Comparison of ENCODE assay signal across 14 cellular contexts in the genomic region with DNA sequence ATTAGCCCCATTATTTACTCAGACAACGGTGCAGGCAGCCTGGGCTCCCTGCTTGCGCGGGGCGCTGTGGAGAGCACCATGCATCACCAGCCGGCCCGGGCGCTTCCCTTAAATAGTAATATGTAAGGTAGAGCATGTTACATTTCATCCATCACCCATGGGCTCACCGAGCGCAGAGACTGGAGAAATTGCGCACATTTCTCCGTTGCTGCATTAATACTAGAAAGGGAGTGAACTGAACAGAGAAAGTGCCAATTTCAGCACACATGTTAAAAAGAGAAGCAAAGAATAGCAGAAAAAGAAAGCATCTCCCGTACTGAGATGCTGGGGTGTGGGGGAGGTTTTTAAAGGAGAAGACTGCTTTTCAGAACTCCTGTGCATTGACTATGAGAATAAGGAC.
A peak's percentile ranks its signal among the peaks of the same experiment; 100 is the strongest.
DNase-seq lines count a peak whose midpoint lies in the region; ATAC-seq, FAIRE-seq and TF ChIP-seq lines count a peak whose summit lies in the region.
"Had no signal": no experiment of that assay in that cellular context is flagged by ENCODE, and none has a peak within 500 bp of the region (broad histone marks: within the 10 kb centered on the region; RNA-seq: fewer than 3 reads in every experiment).

No MANE protein-coding gene starts in this region.

- H3K36me3 Mint-ChIP-seq in GM23338 (ENCODE audit: low read depth) = no peaks in the 10 kb centered on the region
- no peaks in the 10 kb centered on the region for H3K36me3 Mint-ChIP-seq in astrocyte (ENCODE audit: low read depth, unreplicated experiment)
- no peaks in the 10 kb centered on the region for H3K36me3 Mint-ChIP-seq in activated CD4-positive, alpha-beta memory T cell treated with anti-CD3 and anti-CD28 coated beads for 36 hours

- CTCF ChIA-PET in activated CD4-positive, alpha-beta memory T cell treated with anti-CD3 and anti-CD28 coated beads for 36 hours (lab: Charles Lee) = no interaction called here

- peak overlapping the region; percentile 48 for H3K4me3 ChIP-seq in GM23338
- peak overlapping the region; percentile 37 for H3K4me3 ChIP-seq in astrocyte (ENCODE audit: insufficient read depth, low read depth, low read length)
- peak overlapping the region; percentile 9 for H3K4me3 ChIP-seq in iPS-15b (ENCODE audit: low read depth, low read length)
- no peak overlapping the region for H3K4me3 ChIP-seq in ovary
- H3K4me3 ChIP-seq in small intestine (ENCODE audit: low read depth in 1 of 2, low read length in 2 of 2) = no peak overlapping the region

- H3K4me2 ChIP-seq in GM23338 (peak overlapping the region; percentile 84), astrocyte (ENCODE audit: low read length) (peak overlapping the region; percentile 83)

- intact Hi-C loops in ovary (cut with DNase I) = loop anchor here in 1 of 4 donors (10.0 kb wide), 1 partner anchor 108 kb away; no protein-coding TSS in a partner anchor
- intact Hi-C loops in activated CD4-positive, alpha-beta memory T cell treated with anti-CD3 and anti-CD28 coated beads for 36 hours (cut with micrococcal nuclease) = no loop called here

- TF ChIP-seq CTCF in GM23338 (conservative IDR thresholded peaks at IDR 0.05; ENCODE audit: low read depth in 2 of 2) (no peak), astrocyte (IDR thresholded peaks at IDR 0.05; ENCODE audit: insufficient read depth, low read depth, low read length) (no peak), ovary (IDR thresholded peaks at IDR 0.05) (no peak)

- H3K9me3 ChIP-seq in astrocyte (ENCODE audit: insufficient read depth, low read depth, low read length) (no peaks in the 10 kb centered on the region), iPS-15b (ENCODE audit: control insufficient read depth, insufficient read depth, low read length) (no peaks in the 10 kb centered on the region), ovary (no peaks in the 10 kb centered on the region), small intestine (ENCODE audit: control insufficient read depth, low read depth) (no peaks in the 10 kb centered on the region)

- FAIRE-seq in astrocyte (lab: Jason Lieb, UNC) (no peak), small intestine (lab: Jason Lieb, UNC) (no peak)

- no peaks in the 10 kb centered on the region for H3K9me3 Mint-ChIP-seq in GM23338
- H3K9me3 Mint-ChIP-seq in astrocyte (ENCODE audit: unreplicated experiment) = no peaks in the 10 kb centered on the region
- H3K9me3 Mint-ChIP-seq in activated CD4-positive, alpha-beta memory T cell treated with anti-CD3 and anti-CD28 coated beads for 36 hours = no peaks in the 10 kb centered on the region
- H3K9me3 Mint-ChIP-seq: dendritic cell treated with granulocyte-macrophage colony-stimulating factor and Interleukin-4, amounts not matched to agents 40 ng/mL and 50 ng/mL, for 4 days had no signal

- DNase-seq in GM23338 (ENCODE audit: low spot score) = peak; percentile 53
- DNase-seq in astrocyte (ENCODE audit: low read depth) = peak; percentile 13
- DNase-seq in ovary = peak in 4 of 5 donors; percentile 50 to 67 (median 56)
- DNase-seq in activated CD4-positive, alpha-beta memory T cell treated with anti-CD3 and anti-CD28 coated beads for 36 hours = no peak
- no peak for DNase-seq in small intestine
- no peak for DNase-seq in HPDE6-E6E7 (ENCODE audit: extremely low spot score)
- no peak for DNase-seq in hepatic stellate cell (ENCODE audit: low spot score)
- DNase-seq: activated naive CD4-positive, alpha-beta T cell; DMS53; NCI-H1694; NCI-H774; SHP77 had no signal

- H2AFZ ChIP-seq in GM23338 (peak overlapping the region; percentile 98), astrocyte (ENCODE audit: low read depth, low read length) (peak overlapping the region; percentile 35)

- no peaks in the 10 kb centered on the region for H3K27me3 ChIP-seq in GM23338 (ENCODE audit: insufficient read depth)
- H3K27me3 ChIP-seq in astrocyte (ENCODE audit: insufficient read depth, low read length) = peaks cover 2% of the 10 kb centered on the region
- H3K27me3 ChIP-seq in iPS-15b (ENCODE audit: control insufficient read depth, insufficient read depth, low read length) = peaks cover 11% of the 10 kb centered on the region
- H3K27me3 ChIP-seq in ovary = no peaks in the 10 kb centered on the region
- H3K27me3 ChIP-seq in small intestine (ENCODE audit: control insufficient read depth in 2 of 2, insufficient read depth in 2 of 2, low read length in 2 of 2) = no peaks in the 10 kb centered on the region

- peaks cover 62% of the 10 kb centered on the region for H3K4me1 ChIP-seq in GM23338 (ENCODE audit: insufficient read depth)
- H3K4me1 ChIP-seq in astrocyte (ENCODE audit: insufficient read depth, low read length) = peaks cover 9% of the 10 kb centered on the region
- H3K4me1 ChIP-seq in iPS-15b (ENCODE audit: control insufficient read depth, insufficient read depth, low read length) = peaks cover 7% of the 10 kb centered on the region
- peaks cover 11% of the 10 kb centered on the region for H3K4me1 ChIP-seq in ovary (ENCODE audit: insufficient read depth)
- no peaks in the 10 kb centered on the region for H3K4me1 ChIP-seq in small intestine (ENCODE audit: control insufficient read depth in 2 of 2, insufficient read depth in 1 of 2, low read depth in 1 of 2, low read length in 1 of 2)

- POLR2A ChIA-PET in activated CD4-positive, alpha-beta memory T cell treated with anti-CD3 and anti-CD28 coated beads for 36 hours (lab: Charles Lee) = no interaction called here

- TF ChIP-seq POLR2A in ovary (IDR thresholded peaks at IDR 0.05) = no peak

- no peak overlapping the region for H3K27ac ChIP-seq in GM23338 (ENCODE audit: low read depth)
- no peak overlapping the region for H3K27ac ChIP-seq in astrocyte (ENCODE audit: low read depth, low read length)
- H3K27ac ChIP-seq in ovary = peak overlapping the region in 1 of 2 donors; percentile 84
- H3K27ac ChIP-seq in small intestine (ENCODE audit: low read depth in 1 of 2, low read length in 1 of 2) = no peak overlapping the region

- H3F3A ChIP-seq in GM23338 (replicated peaks; ENCODE audit: low read depth) = no peaks in the 10 kb centered on the region

- H3K27me3 Mint-ChIP-seq in GM23338 (ENCODE audit: insufficient read depth, low read depth, poor library complexity) (peaks cover 11% of the 10 kb centered on the region), astrocyte (ENCODE audit: low read depth, unreplicated experiment) (peaks cover 35% of the 10 kb centered on the region)
- peaks cover 4% of the 10 kb centered on the region for H3K27me3 Mint-ChIP-seq in activated CD4-positive, alpha-beta memory T cell treated with anti-CD3 and anti-CD28 coated beads for 36 hours

- H4K20me1 ChIP-seq in GM23338 (replicated peaks; ENCODE audit: insufficient read depth) (no peaks in the 10 kb centered on the region), astrocyte (ENCODE audit: insufficient read depth, low read length) (no peaks in the 10 kb centered on the region)

- WGBS in ovary, 3 donors = 4 to 13% (median 6%) methylated on average over 12 of the region's 12 CpGs
- WGBS in small intestine, 3 donors = 53 to 68% (median 64%) methylated on average over 12 of the region's 12 CpGs

- H3K9ac ChIP-seq in astrocyte (ENCODE audit: low read length) (no peak overlapping the region), iPS-15b (ENCODE audit: low read depth, low read length) (no peak overlapping the region)

- H3K36me3 ChIP-seq in GM23338 (ENCODE audit: insufficient read depth) = no peaks in the 10 kb centered on the region
- H3K36me3 ChIP-seq in astrocyte (ENCODE audit: insufficient read depth, low read length) = no peaks in the 10 kb centered on the region
- H3K36me3 ChIP-seq in iPS-15b (ENCODE audit: control insufficient read depth, insufficient read depth, low read length) = no peaks in the 10 kb centered on the region
- no peaks in the 10 kb centered on the region for H3K36me3 ChIP-seq in ovary
- H3K36me3 ChIP-seq in small intestine (ENCODE audit: control insufficient read depth in 2 of 2, insufficient read depth in 2 of 2, low read length in 2 of 2) = no peaks in the 10 kb centered on the region

- TF ChIP-seq EP300 in ovary (IDR thresholded peaks at IDR 0.05) = no peak

- H3K4me3 Mint-ChIP-seq in GM23338 (peak overlapping the region; percentile 28; the same call in 1 of the 3 replicates), astrocyte (ENCODE audit: unreplicated experiment) (no peak overlapping the region)
- H3K4me3 Mint-ChIP-seq in activated CD4-positive, alpha-beta memory T cell treated with anti-CD3 and anti-CD28 coated beads for 36 hours = no peak overlapping the region
- H3K4me3 Mint-ChIP-seq: dendritic cell treated with granulocyte-macrophage colony-stimulating factor and Interleukin-4, amounts not matched to agents 40 ng/mL and 50 ng/mL, for 4 days had no signal

- H3K27ac Mint-ChIP-seq in GM23338 (no peak overlapping the region), astrocyte (ENCODE audit: unreplicated experiment) (no peak overlapping the region)
- no peak overlapping the region for H3K27ac Mint-ChIP-seq in activated CD4-positive, alpha-beta memory T cell treated with anti-CD3 and anti-CD28 coated beads for 36 hours
- H3K27ac Mint-ChIP-seq: dendritic cell treated with granulocyte-macrophage colony-stimulating factor and Interleukin-4, amounts not matched to agents 40 ng/mL and 50 ng/mL, for 4 days had no signal

- H3K4me1 Mint-ChIP-seq in GM23338 (peaks cover 48% of the 10 kb centered on the region), astrocyte (ENCODE audit: low read depth, unreplicated experiment) (peaks cover 8% of the 10 kb centered on the region)
- H3K4me1 Mint-ChIP-seq in activated CD4-positive, alpha-beta memory T cell treated with anti-CD3 and anti-CD28 coated beads for 36 hours (ENCODE audit: low read depth) = no peaks in the 10 kb centered on the region

- H3K9me2 ChIP-seq in GM23338 (ENCODE audit: insufficient read depth) = no peaks in the 10 kb centered on the region

- H3K79me2 ChIP-seq in GM23338 (replicated peaks; ENCODE audit: insufficient read depth) (no peaks in the 10 kb centered on the region), astrocyte (ENCODE audit: insufficient read depth, low read length) (no peaks in the 10 kb centered on the region)

- peak; percentile 83 for ATAC-seq in GM23338

TF ChIP-seq in GM23338, 12 proteins besides CTCF, POLR2A, EP300 and RAD21 (continues in another document):
- no peak for TF ChIP-seq ZNF114 (CRISPR knock-in tag; IDR thresholded peaks at IDR 0.05)
- TF ChIP-seq ZNF331 (CRISPR knock-in tag; IDR thresholded peaks at IDR 0.05; ENCODE audit: low read depth) = no peak
- TF ChIP-seq, protein P1, sequence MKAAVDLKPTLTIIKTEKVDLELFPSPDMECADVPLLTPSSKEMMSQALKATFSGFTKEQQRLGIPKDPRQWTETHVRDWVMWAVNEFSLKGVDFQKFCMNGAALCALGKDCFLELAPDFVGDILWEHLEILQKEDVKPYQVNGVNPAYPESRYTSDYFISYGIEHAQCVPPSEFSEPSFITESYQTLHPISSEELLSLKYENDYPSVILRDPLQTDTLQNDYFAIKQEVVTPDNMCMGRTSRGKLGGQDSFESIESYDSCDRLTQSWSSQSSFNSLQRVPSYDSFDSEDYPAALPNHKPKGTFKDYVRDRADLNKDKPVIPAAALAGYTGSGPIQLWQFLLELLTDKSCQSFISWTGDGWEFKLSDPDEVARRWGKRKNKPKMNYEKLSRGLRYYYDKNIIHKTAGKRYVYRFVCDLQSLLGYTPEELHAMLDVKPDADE (IDR thresholded peaks at IDR 0.05) = no peak
- TF ChIP-seq POLR2AphosphoS5 (IDR thresholded peaks at IDR 0.05; ENCODE audit: low read depth) = no peak
- TF ChIP-seq EZH2phosphoT487 (IDR thresholded peaks at IDR 0.05; ENCODE audit: unreplicated experiment) = no peak
- no peak for TF ChIP-seq STAT1 (IDR thresholded peaks at IDR 0.05; ENCODE audit: unreplicated experiment)

Comparison
In these comparisons a context has a peak if more than half of its experiments do, and no peak if none do; other contexts are left out.
1. DNase-seq: peak in GM23338 (single experiment), astrocyte (single experiment) and ovary (4 of 5); none in activated CD4-positive, alpha-beta memory T cell treated with anti-CD3 and anti-CD28 coated beads for 36 hours (single experiment), small intestine (single experiment), HPDE6-E6E7 (single experiment) and hepatic stellate cell (single experiment).
2. H3K4me3 ChIP-seq: peak in GM23338 (single experiment), astrocyte (single experiment) and iPS-15b (single experiment); none in ovary (single experiment) and small intestine (0 of 2).